Comparison of ENCODE assay signal across 3 cellular contexts in the genomic region with DNA sequence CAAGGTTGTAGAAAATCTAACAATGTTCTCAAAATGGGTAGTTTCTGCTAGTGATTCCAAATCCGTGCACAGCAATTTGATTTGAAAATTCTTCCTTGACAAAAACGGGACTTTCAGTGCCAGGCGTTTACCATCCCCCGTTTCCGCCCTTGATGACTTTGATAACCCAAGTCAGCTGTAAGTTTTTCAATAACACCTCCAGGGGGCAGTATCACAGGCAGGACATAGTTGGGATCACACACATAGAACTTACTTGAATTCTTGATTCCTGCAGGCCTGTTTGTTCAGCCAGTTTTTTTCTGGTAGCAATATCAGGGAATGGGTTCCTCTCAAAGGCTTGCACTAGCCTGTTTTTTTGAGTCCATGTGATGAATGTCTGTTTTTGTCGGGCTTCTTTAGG.
TF ChIP-seq lines count a peak whose summit lies in the region.

No MANE protein-coding gene starts in this region.

TF ChIP-seq in SK-N-SH, 30 proteins besides CTCF, POLR2A, EP300 and RAD21:
- TF ChIP-seq YY1 (IDR thresholded peaks at IDR 0.05; ENCODE audit: low read depth), result no peak
- TF ChIP-seq, protein P1, sequence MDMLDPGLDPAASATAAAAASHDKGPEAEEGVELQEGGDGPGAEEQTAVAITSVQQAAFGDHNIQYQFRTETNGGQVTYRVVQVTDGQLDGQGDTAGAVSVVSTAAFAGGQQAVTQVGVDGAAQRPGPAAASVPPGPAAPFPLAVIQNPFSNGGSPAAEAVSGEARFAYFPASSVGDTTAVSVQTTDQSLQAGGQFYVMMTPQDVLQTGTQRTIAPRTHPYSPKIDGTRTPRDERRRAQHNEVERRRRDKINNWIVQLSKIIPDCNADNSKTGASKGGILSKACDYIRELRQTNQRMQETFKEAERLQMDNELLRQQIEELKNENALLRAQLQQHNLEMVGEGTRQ (IDR thresholded peaks at IDR 0.05; ENCODE audit: borderline replicate concordance, low read depth, low read length), result no peak
- no peak for TF ChIP-seq MAX (IDR thresholded peaks at IDR 0.05; ENCODE audit: low read depth)
- no peak for TF ChIP-seq ZBTB33 (IDR thresholded peaks at IDR 0.05; ENCODE audit: borderline replicate concordance, low read depth)
- TF ChIP-seq, protein P2, sequence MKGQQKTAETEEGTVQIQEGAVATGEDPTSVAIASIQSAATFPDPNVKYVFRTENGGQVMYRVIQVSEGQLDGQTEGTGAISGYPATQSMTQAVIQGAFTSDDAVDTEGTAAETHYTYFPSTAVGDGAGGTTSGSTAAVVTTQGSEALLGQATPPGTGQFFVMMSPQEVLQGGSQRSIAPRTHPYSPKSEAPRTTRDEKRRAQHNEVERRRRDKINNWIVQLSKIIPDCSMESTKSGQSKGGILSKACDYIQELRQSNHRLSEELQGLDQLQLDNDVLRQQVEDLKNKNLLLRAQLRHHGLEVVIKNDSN (IDR thresholded peaks at IDR 0.05; ENCODE audit: borderline replicate concordance, low read depth), result no peak
- no peak for TF ChIP-seq JUND (IDR thresholded peaks at IDR 0.05)
- no peak for TF ChIP-seq TEAD4 (IDR thresholded peaks at IDR 0.05; ENCODE audit: borderline replicate concordance, insufficient read depth)
- no peak for TF ChIP-seq REST (IDR thresholded peaks at IDR 0.05; ENCODE audit: low read depth, low read length)

TF ChIP-seq in SK-N-SH treated with all-trans-retinoic acid at 6 μM for 48 hours, 23 proteins besides CTCF, POLR2A, EP300 and RAD21:
- TF ChIP-seq ZNF565 (CRISPR knock-in tag; conservative IDR thresholded peaks at IDR 0.05; ENCODE audit: low read depth), result no peak
- TF ChIP-seq SNAI2 (CRISPR knock-in tag; IDR thresholded peaks at IDR 0.05), result no peak
- no peak for TF ChIP-seq ZNF70 (CRISPR knock-in tag; IDR thresholded peaks at IDR 0.05)
- no peak for TF ChIP-seq CSRNP3 (CRISPR knock-in tag; IDR thresholded peaks at IDR 0.05)
- no peak for TF ChIP-seq ZFP3 (CRISPR knock-in tag; IDR thresholded peaks at IDR 0.05)
- TF ChIP-seq RARB (CRISPR knock-in tag; IDR thresholded peaks at IDR 0.05), result no peak
- TF ChIP-seq TCF4 (CRISPR knock-in tag; IDR thresholded peaks at IDR 0.05; ENCODE audit: borderline replicate concordance), result no peak
- TF ChIP-seq CSDC2 (CRISPR knock-in tag; IDR thresholded peaks at IDR 0.05), result no peak
- TF ChIP-seq, protein P3, sequence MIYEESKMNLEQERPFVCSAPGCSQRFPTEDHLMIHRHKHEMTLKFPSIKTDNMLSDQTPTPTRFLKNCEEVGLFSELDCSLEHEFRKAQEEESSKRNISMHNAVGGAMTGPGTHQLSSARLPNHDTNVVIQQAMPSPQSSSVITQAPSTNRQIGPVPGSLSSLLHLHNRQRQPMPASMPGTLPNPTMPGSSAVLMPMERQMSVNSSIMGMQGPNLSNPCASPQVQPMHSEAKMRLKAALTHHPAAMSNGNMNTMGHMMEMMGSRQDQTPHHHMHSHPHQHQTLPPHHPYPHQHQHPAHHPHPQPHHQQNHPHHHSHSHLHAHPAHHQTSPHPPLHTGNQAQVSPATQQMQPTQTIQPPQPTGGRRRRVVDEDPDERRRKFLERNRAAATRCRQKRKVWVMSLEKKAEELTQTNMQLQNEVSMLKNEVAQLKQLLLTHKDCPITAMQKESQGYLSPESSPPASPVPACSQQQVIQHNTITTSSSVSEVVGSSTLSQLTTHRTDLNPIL (CRISPR knock-in tag; IDR thresholded peaks at IDR 0.05; ENCODE audit: low read depth), result no peak
- TF ChIP-seq TSHZ2 (CRISPR knock-in tag; IDR thresholded peaks at IDR 0.05), result no peak

TF ChIP-seq in WTC11, 78 proteins besides CTCF, POLR2A, EP300 and RAD21 (continued from another document):
- TF ChIP-seq ZNF512 (CRISPR knock-in tag; IDR thresholded peaks at IDR 0.05; ENCODE audit: borderline replicate concordance) (no peak), ZNF532 (CRISPR knock-in tag; IDR thresholded peaks at IDR 0.05; ENCODE audit: borderline replicate concordance) (no peak), CBFB (CRISPR knock-in tag; IDR thresholded peaks at IDR 0.05; ENCODE audit: low read depth) (no peak)
TF ChIP-seq in WTC11: peak in this region for 0.
